20 cellular contexts compared by ENCODE assay signal in the genomic region with DNA sequence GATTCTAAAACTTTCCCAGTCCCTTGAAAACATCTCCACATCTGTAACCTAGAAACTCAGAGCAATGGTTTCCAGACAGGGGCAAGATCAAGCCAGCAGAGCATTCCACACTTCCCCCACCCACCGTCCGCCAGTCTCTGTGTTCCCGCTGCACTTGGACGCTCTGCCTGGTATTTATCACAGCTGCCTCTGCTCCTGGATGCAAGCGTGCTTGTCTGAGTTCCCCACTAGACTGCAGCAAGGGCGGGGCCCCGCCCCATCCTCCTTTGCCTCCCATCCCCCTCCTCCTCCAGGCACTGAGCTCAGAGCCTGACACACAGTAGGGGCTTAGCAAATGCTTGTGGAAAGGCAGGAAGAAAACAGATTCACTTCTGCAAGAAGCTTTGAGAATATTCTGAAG.
A peak's percentile ranks its signal among the peaks of the same experiment; 100 is the strongest.
DNase-seq lines count a peak whose midpoint lies in the region; ATAC-seq and TF ChIP-seq lines count a peak whose summit lies in the region.
"Had no signal": no experiment of that assay in that cellular context is flagged by ENCODE, and none has a peak within 500 bp of the region (broad histone marks: within the 10 kb centered on the region; RNA-seq: fewer than 3 reads in every experiment).

No MANE protein-coding gene starts in this region.

- no peak overlapping the region for H3K4ac ChIP-seq in neuronal stem cell (ENCODE audit: low read length)

- H2BK5ac ChIP-seq in neuronal stem cell (ENCODE audit: low read length): no peak overlapping the region

- H3K4me1 Mint-ChIP-seq in CD8-positive, alpha-beta memory T cell: no peaks in the 10 kb centered on the region

- H3K4me3 Mint-ChIP-seq in CD8-positive, alpha-beta memory T cell: no peak overlapping the region
- H3K4me3 Mint-ChIP-seq: activated naive CD8-positive, alpha-beta T cell had no signal

- DNase-seq in NCI-H82 (lab: John Stamatoyannopoulos, UW) (peak; percentile 66), NCI-H82 treated with DMSO at 0.1 percent for 48 hours (lab: John Stamatoyannopoulos, UW; ENCODE audit: unreplicated experiment) (no peak), NCI-H69 (lab: John Stamatoyannopoulos, UW) (peak; percentile 56), iPS DF 19.7 (ENCODE audit: low read depth, low spot score) (peak; percentile 48), neuronal stem cell (ENCODE audit: low spot score) (peak; percentile 30), NCI-H2107 (lab: John Stamatoyannopoulos, UW) (no peak), right lobe of liver (no peak)
- no peak for DNase-seq in CD8-positive, alpha-beta memory T cell
- DNase-seq: activated CD4-positive, alpha-beta T cell treated with anti-CD3 and anti-CD28 coated beads, Interleukin-2, amount 50 U/mL, for 48 hours; activated CD4-positive, CD25-positive, alpha-beta regulatory T cell; activated CD8-positive, alpha-beta memory T cell treated with anti-CD3 and anti-CD28 coated beads, Interleukin-2, amount 50 U/mL, for 4 hours; DMS53; GDM1; mammary epithelial cell; NCI-H2081 treated with DMSO at 0.1 percent for 48 hours; psoas muscle; stimulated activated CD4-positive, alpha-beta T cell treated with anti-CD3 and anti-CD28 coated beads, Interleukin-2, amount 100 ng/mL, for 24 hours had no signal

- TF ChIP-seq CTCF in right lobe of liver (IDR thresholded peaks at IDR 0.05): no peak

- no peak for ATAC-seq in right lobe of liver
- ATAC-seq: psoas muscle had no signal

- peaks cover 22 to 70% of the 10 kb centered on the region in 2 donors for H3K27me3 Mint-ChIP-seq in CD8-positive, alpha-beta memory T cell

- H3K36me3 ChIP-seq in neuronal stem cell (replicated peaks in 1 of 2; ENCODE audit: control insufficient read depth in 2 of 2, insufficient read depth in 2 of 2, low read length in 2 of 2) (no peaks in the 10 kb centered on the region), right lobe of liver (no peaks in the 10 kb centered on the region)
- no peaks in the 10 kb centered on the region for H3K36me3 ChIP-seq in CD8-positive, alpha-beta memory T cell (ENCODE audit: insufficient read depth, low read length)

- peaks cover 0 to 6% (median 2%) of the 10 kb centered on the region in 5 donors for H3K9me3 Mint-ChIP-seq in CD8-positive, alpha-beta memory T cell
- H3K9me3 Mint-ChIP-seq: activated T-helper 2 cell treated with anti-CD3 and anti-CD28 coated beads, Interferon-gamma antibody, Interleukin-2, Interleukin-4, amounts not matched to agents 10 μg/mL and 5 μg/mL and 100 μg/mL, durations not matched to agents 14 hours and 24 hours and 36 hours had no signal

- H3K4me3 ChIP-seq in neuronal stem cell (ENCODE audit: low read length in 2 of 2) (no peak overlapping the region), right lobe of liver (no peak overlapping the region)
- no peak overlapping the region for H3K4me3 ChIP-seq in CD8-positive, alpha-beta memory T cell (ENCODE audit: low read length)
- H3K4me3 ChIP-seq: psoas muscle, smooth muscle cell had no signal

- no peak overlapping the region for H4K91ac ChIP-seq in neuronal stem cell (ENCODE audit: low read depth, low read length, poor library complexity)

- CTCF ChIA-PET in CD8-positive, alpha-beta memory T cell (lab: Charles Lee): no interaction called here

- no peaks in the 10 kb centered on the region for H3K79me1 ChIP-seq in neuronal stem cell (ENCODE audit: low read depth, low read length)

- H2BK12ac ChIP-seq in neuronal stem cell (ENCODE audit: low read length): no peak overlapping the region

- no peak overlapping the region for H2AK5ac ChIP-seq in neuronal stem cell (ENCODE audit: low read depth, low read length)

- H3K27me3 ChIP-seq in neuronal stem cell (ENCODE audit: control insufficient read depth in 3 of 3, insufficient read depth in 3 of 3, low read depth in 1 of 3, low read length in 3 of 3): peaks cover 0 to 16% (median 0%) of the 10 kb centered on the region in 3 experiments
- H3K27me3 ChIP-seq in CD8-positive, alpha-beta memory T cell (ENCODE audit: insufficient read depth, low read length, poor library complexity, severe bottlenecking): no peaks in the 10 kb centered on the region
- H3K27me3 ChIP-seq in right lobe of liver: no peaks in the 10 kb centered on the region

- no peak overlapping the region for H3K4me2 ChIP-seq in neuronal stem cell (ENCODE audit: insufficient read depth, low read length, poor library complexity, severe bottlenecking)
- H3K4me2 ChIP-seq: smooth muscle cell had no signal

- no peak overlapping the region for H2BK15ac ChIP-seq in neuronal stem cell (ENCODE audit: low read length)

- peaks cover 0 to 6% of the 10 kb centered on the region in 2 donors for H3K4me1 ChIP-seq in neuronal stem cell (ENCODE audit: control insufficient read depth in 2 of 2, insufficient read depth in 1 of 2, low read depth in 1 of 2, low read length in 2 of 2)
- no peaks in the 10 kb centered on the region for H3K4me1 ChIP-seq in CD8-positive, alpha-beta memory T cell (ENCODE audit: insufficient read depth, low read length)
- H3K4me1 ChIP-seq in right lobe of liver: no peaks in the 10 kb centered on the region
- H3K4me1 ChIP-seq: psoas muscle had no signal

- H2AFZ ChIP-seq in neuronal stem cell (ENCODE audit: low read length): no peak overlapping the region

- no peak overlapping the region for H4K8ac ChIP-seq in neuronal stem cell (ENCODE audit: low read depth, low read length)

- H2BK120ac ChIP-seq in neuronal stem cell (ENCODE audit: low read depth, low read length): no peak overlapping the region

- H3K9me3 ChIP-seq in neuronal stem cell (replicated peaks in 1 of 2; ENCODE audit: control insufficient read depth in 2 of 2, insufficient read depth in 1 of 2, low read depth in 1 of 2, low read length in 2 of 2) (no peaks in the 10 kb centered on the region), right lobe of liver (no peaks in the 10 kb centered on the region)
- no peaks in the 10 kb centered on the region for H3K9me3 ChIP-seq in CD8-positive, alpha-beta memory T cell (ENCODE audit: low read length)
- H3K9me3 ChIP-seq: psoas muscle had no signal

- WGBS in neuronal stem cell (ENCODE audit: extremely low coverage in 2 of 2, insufficient read length in 2 of 2, insufficient replicate concordance in 1 of 2), 2 donors: no CpG with 5 or more reads among the region's 7 CpGs
- WGBS in right lobe of liver (ENCODE audit: insufficient coverage, low coverage, low lambda C conversion rate, missing lambda C conversion rate): 0% methylated on average over 4 of the region's 7 CpGs

- no peak overlapping the region for H3K14ac ChIP-seq in neuronal stem cell (ENCODE audit: low read length)

- no peak overlapping the region for H3K27ac Mint-ChIP-seq in CD8-positive, alpha-beta memory T cell
- H3K27ac Mint-ChIP-seq: activated naive CD8-positive, alpha-beta T cell; activated T-helper 2 cell treated with anti-CD3 and anti-CD28 coated beads, Interferon-gamma antibody, Interleukin-2, Interleukin-4, amounts not matched to agents 10 μg/mL and 5 μg/mL and 100 μg/mL, durations not matched to agents 14 hours and 24 hours and 36 hours had no signal

- no peak overlapping the region for H3K9ac ChIP-seq in neuronal stem cell (ENCODE audit: low read depth, low read length, poor library complexity)

- intact Hi-C loops in right lobe of liver (cut with DNase I): no loop called here

- no peak overlapping the region for H3K27ac ChIP-seq in neuronal stem cell (replicated peaks; ENCODE audit: low read length)
- no peak overlapping the region for H3K27ac ChIP-seq in CD8-positive, alpha-beta memory T cell (ENCODE audit: low read depth, low read length)
- no peak overlapping the region for H3K27ac ChIP-seq in right lobe of liver
- H3K27ac ChIP-seq: psoas muscle had no signal

- no peak overlapping the region for H3K23ac ChIP-seq in neuronal stem cell (ENCODE audit: low read depth, low read length, poor library complexity)

- no peak overlapping the region for H3K18ac ChIP-seq in neuronal stem cell (ENCODE audit: low read length)

- POLR2A ChIA-PET in CD8-positive, alpha-beta memory T cell (lab: Charles Lee): no interaction called here

- TF ChIP-seq POLR2A in right lobe of liver (IDR thresholded peaks at IDR 0.05): no peak

- H3K36me3 Mint-ChIP-seq in CD8-positive, alpha-beta memory T cell: no peaks in the 10 kb centered on the region
- H3K36me3 Mint-ChIP-seq: activated naive CD8-positive, alpha-beta T cell had no signal

Comparison
In these comparisons a context has a peak if more than half of its experiments do, and no peak if none do; other contexts are left out.
1. DNase-seq: peak in NCI-H82 (single experiment), NCI-H69 (single experiment), iPS DF 19.7 (single experiment) and neuronal stem cell (single experiment); none in NCI-H82 treated with DMSO at 0.1 percent for 48 hours (single experiment), NCI-H2107 (single experiment), CD8-positive, alpha-beta memory T cell (0 of 5) and right lobe of liver (0 of 3).